In genomic region chr21:14889080-14889805, GRCh38 we compare ENCODE assay signal across 1 cellular context.
TF ChIP-seq lines count a peak whose summit lies in the region.

No MANE protein-coding gene starts in this region.

TF ChIP-seq in HepG2, 621 proteins besides CTCF, POLR2A, EP300 and RAD21 (continued from another document and continues in another):
- no peak for TF ChIP-seq PRDM4 (CRISPR knock-in tag; IDR thresholded peaks at IDR 0.05; ENCODE audit: borderline replicate concordance)
- TF ChIP-seq CBX1 (IDR thresholded peaks at IDR 0.05; ENCODE audit: low read depth), result no peak
- no peak for TF ChIP-seq SRF (IDR thresholded peaks at IDR 0.05; ENCODE audit: low read depth, low read length)
- TF ChIP-seq MIER2 (CRISPR knock-in tag; IDR thresholded peaks at IDR 0.05), result no peak; the same call in 1 of the 2 replicates
- peak; percentile 92 for TF ChIP-seq ISL2 (CRISPR knock-in tag; IDR thresholded peaks at IDR 0.05)
- peak; percentile 55 for TF ChIP-seq HOXA3 (CRISPR knock-in tag; IDR thresholded peaks at IDR 0.05)
- no peak for TF ChIP-seq ZNF256 (CRISPR knock-in tag; conservative IDR thresholded peaks at IDR 0.05)
- no peak for TF ChIP-seq MAFG (CRISPR knock-in tag; IDR thresholded peaks at IDR 0.05)
- TF ChIP-seq TFAP4 (IDR thresholded peaks at IDR 0.05; ENCODE audit: borderline replicate concordance, low read depth), result peak; percentile 89
- TF ChIP-seq FOXJ3 (CRISPR knock-in tag; IDR thresholded peaks at IDR 0.05; ENCODE audit: borderline replicate concordance), result peak; percentile 93
- TF ChIP-seq ISX (CRISPR knock-in tag; conservative IDR thresholded peaks at IDR 0.05), result no peak
- no peak for TF ChIP-seq ZNF589 (CRISPR knock-in tag; conservative IDR thresholded peaks at IDR 0.05)
- TF ChIP-seq ZKSCAN8 (CRISPR knock-in tag; IDR thresholded peaks at IDR 0.05; ENCODE audit: borderline replicate concordance), result peak; percentile 79; the same call in 1 of the 2 replicates
- no peak for TF ChIP-seq HMGXB3 (CRISPR knock-in tag; IDR thresholded peaks at IDR 0.05; ENCODE audit: borderline replicate concordance)
- no peak for TF ChIP-seq ZNF274 (CRISPR knock-in tag; IDR thresholded peaks at IDR 0.05)
- no peak for TF ChIP-seq SP5 (CRISPR knock-in tag; IDR thresholded peaks at IDR 0.05; ENCODE audit: borderline replicate concordance, low read depth)
- TF ChIP-seq KLF15 (CRISPR knock-in tag; IDR thresholded peaks at IDR 0.05; ENCODE audit: borderline replicate concordance), result no peak
- peak; percentile 96 for TF ChIP-seq CBFB (CRISPR knock-in tag; IDR thresholded peaks at IDR 0.05)
- TF ChIP-seq GRHL1 (CRISPR knock-in tag; conservative IDR thresholded peaks at IDR 0.05), result no peak
- 0 out of 2 replicates have a peak, but pooled peaks have one; percentile 23 for TF ChIP-seq ZKSCAN1 (IDR thresholded peaks at IDR 0.05; ENCODE audit: low read length)
- no peak for TF ChIP-seq HIC2 (CRISPR knock-in tag; IDR thresholded peaks at IDR 0.05; ENCODE audit: low read depth)
- no peak for TF ChIP-seq GMEB2 (CRISPR knock-in tag; IDR thresholded peaks at IDR 0.05; ENCODE audit: low read depth)
- TF ChIP-seq BRCA1 (CRISPR knock-in tag; IDR thresholded peaks at IDR 0.05), result no peak; the same call in 1 of the 2 replicates
- TF ChIP-seq PBX3 (CRISPR knock-in tag; IDR thresholded peaks at IDR 0.05; ENCODE audit: borderline replicate concordance), result no peak
- TF ChIP-seq HES4 (CRISPR knock-in tag; IDR thresholded peaks at IDR 0.05; ENCODE audit: borderline replicate concordance), result no peak
- no peak; the same call in 1 of the 2 replicates for TF ChIP-seq ETV5 (CRISPR knock-in tag; IDR thresholded peaks at IDR 0.05; ENCODE audit: borderline replicate concordance)
- TF ChIP-seq TCF7 (IDR thresholded peaks at IDR 0.05; ENCODE audit: low read depth), result peak; percentile 62
- TF ChIP-seq GFI1 (CRISPR knock-in tag; IDR thresholded peaks at IDR 0.05; ENCODE audit: borderline replicate concordance), result 0 out of 2 replicates have a peak, but pooled peaks have one; percentile 53
- TF ChIP-seq HCFC1 (IDR thresholded peaks at IDR 0.05; ENCODE audit: low read depth, low read length), result no peak
- no peak for TF ChIP-seq MYNN (CRISPR knock-in tag; IDR thresholded peaks at IDR 0.05; ENCODE audit: low read depth)
- no peak for TF ChIP-seq ZNF879 (CRISPR knock-in tag; IDR thresholded peaks at IDR 0.05)
- TF ChIP-seq ZNF263 (CRISPR knock-in tag; IDR thresholded peaks at IDR 0.05), result no peak; the same call in 1 of the 2 replicates
- TF ChIP-seq ZNF790 (CRISPR knock-in tag; IDR thresholded peaks at IDR 0.05; ENCODE audit: borderline replicate concordance), result no peak
- no peak; the same call in 1 of the 2 replicates for TF ChIP-seq PHF21A (CRISPR knock-in tag; IDR thresholded peaks at IDR 0.05)
- TF ChIP-seq KLF13 (CRISPR knock-in tag; IDR thresholded peaks at IDR 0.05), result no peak
- peak; percentile 92 for TF ChIP-seq SOX5 (CRISPR knock-in tag; IDR thresholded peaks at IDR 0.05; ENCODE audit: borderline replicate concordance)
- TF ChIP-seq DZIP1 (CRISPR knock-in tag; IDR thresholded peaks at IDR 0.05), result no peak
- no peak for TF ChIP-seq RELA (CRISPR knock-in tag; IDR thresholded peaks at IDR 0.05)
